ENCODE assay signal across 8 cellular contexts in genomic region chr4:56977321-56978012, GRCh38. TPM values are rescaled to one million over a fixed set of nuclear protein-coding genes. Genes with fewer than 3 reads are reported as not detected.
DNase-seq lines count a peak whose midpoint lies in the region; ATAC-seq and TF ChIP-seq lines count a peak whose summit lies in the region.

Gene NOA1, minus strand, starts transcription at chr4:56977606. Its CDS starts 21 bp downstream, at chr4:56977585.

- H3K79me2 ChIP-seq in SK-N-SH (ENCODE audit: insufficient read depth) = peaks cover 90% of the 10 kb centered on the region

- H3F3A ChIP-seq in SK-N-SH (replicated peaks; ENCODE audit: insufficient read depth) = peaks cover 26% of the 10 kb centered on the region

- peak within 1 kb of the TSS; percentile 90 for H3K9ac ChIP-seq in SK-N-SH

- peaks cover 19 to 29% of the 10 kb centered on the region in 2 experiments for H3K36me3 ChIP-seq in SK-N-SH (replicated peaks in 1 of 2; ENCODE audit: control insufficient read depth in 1 of 2, insufficient read depth in 2 of 2, low read length in 1 of 2)

- H3K4me2 ChIP-seq in SK-N-SH = peak within 1 kb of the TSS; percentile 92

- no peaks in the 10 kb centered on the region for H3K9me2 ChIP-seq in SK-N-SH

- peaks cover 40% of the 10 kb centered on the region for H4K20me1 ChIP-seq in SK-N-SH (ENCODE audit: insufficient read depth)

- peak within 1 kb of the TSS; percentile 76 to 94 for H3K27ac ChIP-seq in SK-N-SH (ENCODE audit: low read depth in 2 of 2, low read length in 1 of 2)

- peak within 1 kb of the TSS; percentile 78 to 99 for H3K4me3 ChIP-seq in SK-N-SH (ENCODE audit: low read depth in 2 of 2, low read length in 1 of 2)

- no peaks in the 10 kb centered on the region for H3K27me3 ChIP-seq in SK-N-SH (ENCODE audit: insufficient read depth)

- H2AFZ ChIP-seq in SK-N-SH (ENCODE audit: low read depth) = peak within 1 kb of the TSS; percentile 97

- POLR2A ChIA-PET in SK-N-SH (lab: Yijun Ruan, JAX) = interaction anchor here (0.8 to 1.7 kb wide), 3 partner anchors 68 to 541 kb away, joined by 3 to 5 read pairs (median 3); partner anchors contain the start of genes PAICS and REST

- WGBS in SK-N-SH (ENCODE audit: low lambda C conversion rate) = under 1% methylated on average over 17 of the region's 51 CpGs

- no peak for TF ChIP-seq RAD21 in SK-N-SH (IDR thresholded peaks at IDR 0.05; ENCODE audit: low read length)

- DNase-seq in GM04504 (ENCODE audit: low read depth) = peak; percentile 99
- DNase-seq in NCI-H1048 (lab: John Stamatoyannopoulos, UW) = peak; percentile 91
- DNase-seq in SK-N-SH = peak; percentile 95
- DNase-seq in activated naive CD4-positive, alpha-beta T cell treated with anti-CD3 and anti-CD28 coated beads, Interleukin-2, amount 50 U/mL, for 16 hours = peak; percentile 96
- DNase-seq in germinal center (ENCODE audit: low spot score) = peak; percentile 93
- peak; percentile 99 for DNase-seq in non-pigmented ciliary epithelial cell (ENCODE audit: low read depth)
- peak; percentile 99 for DNase-seq in superior temporal gyrus (ENCODE audit: extremely low spot score)

- ATAC-seq in HG02571 (IDR thresholded peaks at IDR 0.05; ENCODE audit: unreplicated experiment) = peak; percentile 83

- peaks cover 9 to 10% of the 10 kb centered on the region in 2 experiments for H3K4me1 ChIP-seq in SK-N-SH (ENCODE audit: control insufficient read depth in 1 of 2, insufficient read depth in 2 of 2, low read depth in 1 of 2, low read length in 1 of 2)

- TF ChIP-seq EP300 in SK-N-SH (IDR thresholded peaks at IDR 0.05; ENCODE audit: borderline replicate concordance in 1 of 2, low read depth in 1 of 2, low read length in 1 of 2) = no peak

- no peak for TF ChIP-seq CTCF in SK-N-SH (IDR thresholded peaks at IDR 0.05)

- CTCF ChIA-PET in SK-N-SH (lab: Yijun Ruan, JAX) = interaction anchor here (0.6 to 1.9 kb wide), 6 partner anchors 16 to 493 kb away, joined by 3 to 5 read pairs (median 4); no protein-coding TSS in a partner anchor

- 0 out of 2 replicates have a peak, but pooled peaks cover 6% of the 10 kb centered on the region for H3K9me3 ChIP-seq in SK-N-SH

TF ChIP-seq in SK-N-SH, 30 proteins besides CTCF, POLR2A, EP300 and RAD21:
- TF ChIP-seq TAF1 (IDR thresholded peaks at IDR 0.05; ENCODE audit: borderline replicate concordance, low read depth, low read length) (peak; percentile 73), MEF2A (IDR thresholded peaks at IDR 0.05; ENCODE audit: borderline replicate concordance, low read depth) (no peak), ELF1 (IDR thresholded peaks at IDR 0.05) (peak; percentile 84), MAX (IDR thresholded peaks at IDR 0.05; ENCODE audit: low read depth) (peak; percentile 85), RFX5 (IDR thresholded peaks at IDR 0.05; ENCODE audit: low read length) (no peak), CHD2 (IDR thresholded peaks at IDR 0.05; ENCODE audit: low read length, partially characterized antibody) (peak; percentile 99), FOXJ3 (CRISPR knock-in tag; IDR thresholded peaks at IDR 0.05) (0 out of 2 replicates have a peak, but pooled peaks have one; percentile 28), SMC3 (IDR thresholded peaks at IDR 0.05; ENCODE audit: low read depth, low read length) (no peak), NRF1 (IDR thresholded peaks at IDR 0.05; ENCODE audit: low read depth, low read length) (peak; percentile 69), MXI1 (IDR thresholded peaks at IDR 0.05; ENCODE audit: low read depth, low read length) (peak; percentile 90), POLR2AphosphoS5 (IDR thresholded peaks at IDR 0.05; ENCODE audit: low read depth, low read length) (peak; percentile 89; the same call in 1 of the 2 replicates)
- TF ChIP-seq, protein P1, sequence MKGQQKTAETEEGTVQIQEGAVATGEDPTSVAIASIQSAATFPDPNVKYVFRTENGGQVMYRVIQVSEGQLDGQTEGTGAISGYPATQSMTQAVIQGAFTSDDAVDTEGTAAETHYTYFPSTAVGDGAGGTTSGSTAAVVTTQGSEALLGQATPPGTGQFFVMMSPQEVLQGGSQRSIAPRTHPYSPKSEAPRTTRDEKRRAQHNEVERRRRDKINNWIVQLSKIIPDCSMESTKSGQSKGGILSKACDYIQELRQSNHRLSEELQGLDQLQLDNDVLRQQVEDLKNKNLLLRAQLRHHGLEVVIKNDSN (IDR thresholded peaks at IDR 0.05; ENCODE audit: borderline replicate concordance, low read depth) = 0 out of 2 replicates have a peak, but pooled peaks have one; percentile 21
- TF ChIP-seq, protein P2, sequence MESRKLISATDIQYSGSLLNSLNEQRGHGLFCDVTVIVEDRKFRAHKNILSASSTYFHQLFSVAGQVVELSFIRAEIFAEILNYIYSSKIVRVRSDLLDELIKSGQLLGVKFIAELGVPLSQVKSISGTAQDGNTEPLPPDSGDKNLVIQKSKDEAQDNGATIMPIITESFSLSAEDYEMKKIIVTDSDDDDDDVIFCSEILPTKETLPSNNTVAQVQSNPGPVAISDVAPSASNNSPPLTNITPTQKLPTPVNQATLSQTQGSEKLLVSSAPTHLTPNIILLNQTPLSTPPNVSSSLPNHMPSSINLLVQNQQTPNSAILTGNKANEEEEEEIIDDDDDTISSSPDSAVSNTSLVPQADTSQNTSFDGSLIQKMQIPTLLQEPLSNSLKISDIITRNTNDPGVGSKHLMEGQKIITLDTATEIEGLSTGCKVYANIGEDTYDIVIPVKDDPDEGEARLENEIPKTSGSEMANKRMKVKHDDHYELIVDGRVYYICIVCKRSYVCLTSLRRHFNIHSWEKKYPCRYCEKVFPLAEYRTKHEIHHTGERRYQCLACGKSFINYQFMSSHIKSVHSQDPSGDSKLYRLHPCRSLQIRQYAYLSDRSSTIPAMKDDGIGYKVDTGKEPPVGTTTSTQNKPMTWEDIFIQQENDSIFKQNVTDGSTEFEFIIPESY (IDR thresholded peaks at IDR 0.05; ENCODE audit: borderline replicate concordance, low read depth) = peak; percentile 97

RNA-seq across cellular contexts. Expression of gene NOA1, which starts in this region (rescaled TPM):
- polyA plus RNA-seq in SK-N-SH (2012; rRNA removed) = 11.8 and 12.8 TPM in 2 replicates
- polyA plus RNA-seq in SK-N-SH (2012; cell fraction: cytosol; rRNA removed) = 11.6 and 12.2 TPM in 2 replicates
- polyA plus RNA-seq in SK-N-SH (2012; cell fraction: nucleus; rRNA removed) = 7.5 and 9.1 TPM in 2 replicates

Comparison
In these comparisons a context has a peak if more than half of its experiments do, and no peak if none do; other contexts are left out.
1. Peak in every context shown above with its lines: DNase-seq, ATAC-seq, H3K4me3 ChIP-seq and H3K27ac ChIP-seq.